In the genomic region with DNA sequence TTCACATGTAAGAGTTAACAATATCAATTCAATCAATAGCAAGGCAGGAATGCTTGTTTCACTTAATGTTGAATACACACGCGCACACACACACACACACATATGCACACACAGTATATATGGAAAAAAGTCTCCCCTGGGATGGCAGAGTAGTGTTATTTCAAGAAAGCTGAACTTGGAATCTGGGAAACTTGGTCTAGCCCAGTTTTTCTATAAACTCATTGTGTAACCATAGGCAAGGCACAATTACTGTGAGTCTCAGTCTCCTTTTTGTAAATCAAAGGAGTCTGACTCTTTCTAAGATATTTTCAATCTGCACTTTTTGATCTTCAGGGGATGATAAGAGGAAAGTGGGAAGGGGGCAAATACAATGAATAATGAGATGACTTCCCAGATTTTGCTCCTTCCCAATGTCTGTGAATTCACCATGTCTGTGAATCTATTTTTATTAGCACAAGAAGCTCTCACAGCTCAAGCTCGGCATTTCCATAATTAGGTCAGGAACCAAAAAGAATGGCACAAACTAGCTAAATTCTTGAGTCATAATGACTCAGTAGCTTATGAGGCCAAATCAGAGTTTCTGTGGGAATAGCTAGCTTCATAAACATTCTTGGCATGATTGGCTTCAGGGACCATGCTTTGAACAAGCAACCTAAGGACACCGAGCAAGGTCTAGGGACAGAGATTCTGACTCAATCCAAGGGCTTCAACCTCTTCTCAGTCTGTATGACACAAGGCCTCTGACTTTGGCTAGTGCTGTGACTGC, we compare ENCODE assay signal across 10 cellular contexts.
DNase-seq lines count a peak whose midpoint lies in the region; ATAC-seq and TF ChIP-seq lines count a peak whose summit lies in the region.
"Had no signal": no experiment of that assay in that cellular context is flagged by ENCODE, and none has a peak within 500 bp of the region (broad histone marks: within the 10 kb centered on the region; RNA-seq: fewer than 3 reads in every experiment).

No MANE protein-coding gene starts in this region.

- peak overlapping the region; percentile 70 to 76 for H3K27ac ChIP-seq in coronary artery
- peak overlapping the region in 1 of 2 donors; percentile 18 for H3K27ac ChIP-seq in left lung

- TF ChIP-seq CTCF in AG04449 (IDR thresholded peaks at IDR 0.05; ENCODE audit: insufficient read depth, low read length, missing control alignments): no peak
- no peak for TF ChIP-seq CTCF in coronary artery (IDR thresholded peaks at IDR 0.05)
- TF ChIP-seq CTCF in left lung (IDR thresholded peaks at IDR 0.05): no peak

- H3K36me3 ChIP-seq in left lung: no peaks in the 10 kb centered on the region

- no peaks in the 10 kb centered on the region for H3K9me3 ChIP-seq in left lung

- H3K27me3 ChIP-seq in left lung: no peaks in the 10 kb centered on the region

- no peaks in the 10 kb centered on the region for H3K4me1 ChIP-seq in left lung

- DNase-seq in AG04449 (ENCODE audit: low read depth, low spot score) (peak; percentile 98), LoVo (ENCODE audit: low spot score) (peak; percentile 60), coronary artery (ENCODE audit: low spot score) (no peak), left lung (no peak), T-helper 2 cell (no peak)
- DNase-seq in stimulated activated CD4-positive, alpha-beta T cell treated with anti-CD3 and anti-CD28 coated beads, Interleukin-12 subunit alpha, Interleukin-12 subunit beta, amount 100 ng/mL, for 4 hours: no peak
- DNase-seq: H9, NCI-H510A had no signal

- POLR2A ChIA-PET in AG04449 (lab: Yijun Ruan, JAX): interaction anchor here (0.9 to 1.0 kb wide), 2 partner anchors 10 to 120 kb away, joined by 3 to 6 read pairs; no protein-coding TSS in a partner anchor

- ATAC-seq in left lung: peak; percentile 47
- no peak for ATAC-seq in HG03135 (IDR thresholded peaks at IDR 0.05; ENCODE audit: unreplicated experiment)
- ATAC-seq in HG02642 (IDR thresholded peaks at IDR 0.05; ENCODE audit: poor library complexity, unreplicated experiment): no peak

- CTCF ChIA-PET in AG04449 (lab: Yijun Ruan, JAX): interaction anchor here (1.4 to 1.5 kb wide), 2 partner anchors 15 to 45 kb away, joined by 4 to 6 read pairs; no protein-coding TSS in a partner anchor

- intact Hi-C loops in left lung (cut with DNase I): no loop called here

- H3K4me3 ChIP-seq in AG04449 (ENCODE audit: low read depth, low read length) (no peak overlapping the region), coronary artery (no peak overlapping the region), left lung (no peak overlapping the region)

Comparison
In these comparisons a context has a peak if more than half of its experiments do, and no peak if none do; other contexts are left out.
1. DNase-seq: peak in AG04449 (single experiment) and LoVo (single experiment); none in coronary artery (single experiment), left lung (0 of 2), T-helper 2 cell (0 of 5) and stimulated activated CD4-positive, alpha-beta T cell treated with anti-CD3 and anti-CD28 coated beads, Interleukin-12 subunit alpha, Interleukin-12 subunit beta, amount 100 ng/mL, for 4 hours (single experiment).